In the genomic region with DNA sequence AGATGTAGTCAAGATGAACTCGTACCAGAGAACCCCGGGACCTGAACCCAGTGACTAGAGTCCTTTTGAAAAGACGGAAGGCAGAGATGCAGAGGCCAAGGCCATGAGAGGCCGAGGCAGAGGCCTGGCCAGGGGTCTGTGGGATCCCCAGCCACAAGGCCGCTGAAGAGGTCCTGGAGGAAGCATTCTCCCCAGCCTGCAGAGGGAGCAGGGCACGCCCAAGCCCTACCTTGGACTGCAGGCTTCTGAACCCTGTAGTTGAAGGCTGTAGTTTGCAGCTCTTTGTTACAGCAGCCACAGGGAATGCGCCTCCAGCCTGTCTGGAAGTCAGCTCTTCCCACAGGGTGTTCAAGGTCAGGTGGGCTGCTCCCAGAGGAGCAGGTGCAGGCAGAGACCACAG, we compare ENCODE assay signal across 19 cellular contexts. TPM values are rescaled to one million over a fixed set of nuclear protein-coding genes. Genes with fewer than 3 reads are reported as not detected.
DNase-seq lines count a peak whose midpoint lies in the region; ATAC-seq and TF ChIP-seq lines count a peak whose summit lies in the region.
"Had no signal": no experiment of that assay in that cellular context is flagged by ENCODE, and none has a peak within 500 bp of the region (broad histone marks: within the 10 kb centered on the region; RNA-seq: fewer than 3 reads in every experiment).

No MANE protein-coding gene starts in this region.

- no peaks in the 10 kb centered on the region for H3K36me3 ChIP-seq in lower lobe of right lung
- H3K36me3 ChIP-seq in HAP-1 (replicated peaks) = no peaks in the 10 kb centered on the region
- H3K36me3 ChIP-seq: suprapubic skin had no signal

- no peak overlapping the region for H3K27ac ChIP-seq in lower lobe of right lung
- H3K27ac ChIP-seq: suprapubic skin had no signal

- CTCF ChIA-PET in WTC11 (lab: Charles Lee) = interaction anchor here (0.6 to 4.4 kb wide), 19 partner anchors 8 to 216 kb away, joined by 3 to 71 read pairs (median 4); no protein-coding TSS in a partner anchor

- no peak overlapping the region for H3K4me3 Mint-ChIP-seq in natural killer cell treated with Interleukin-12 subunit alpha and Interleukin-12 subunit beta and Interleukin-15 and Interleukin-18, amount 100 ng/mL, for 72 hours
- H3K4me3 Mint-ChIP-seq in natural killer cell (no peak overlapping the region), WTC11 (no peak overlapping the region), chondrocyte (ENCODE audit: unreplicated experiment) (no peak overlapping the region)
- H3K4me3 Mint-ChIP-seq: activated naive CD4-positive, alpha-beta T cell treated with anti-CD3 and anti-CD28 coated beads for 36 hours; dendritic cell treated with granulocyte-macrophage colony-stimulating factor and Interleukin-4, amounts not matched to agents 40 ng/mL and 50 ng/mL, for 4 days had no signal

- in situ Hi-C loops in HAP-1 (cut with MboI; ENCODE audit: low sequenced_read_pairs) = no loop called here

- intact Hi-C loops in natural killer cell (cut with micrococcal nuclease) (no loop called here), lower lobe of right lung (cut with DNase I) (no loop called here)

- H3K4me1 ChIP-seq in lower lobe of right lung (no peaks in the 10 kb centered on the region), HAP-1 (no peaks in the 10 kb centered on the region)
- H3K4me1 ChIP-seq: suprapubic skin had no signal

- TF ChIP-seq CTCF in natural killer cell (IDR thresholded peaks at IDR 0.05) (no peak), WTC11 (IDR thresholded peaks at IDR 0.05) (no peak), lower lobe of right lung (IDR thresholded peaks at IDR 0.05) (no peak), chondrocyte (IDR thresholded peaks at IDR 0.05) (no peak)

- H3K27me3 ChIP-seq in lower lobe of right lung (ENCODE audit: low read depth) (no peaks in the 10 kb centered on the region), HAP-1 (ENCODE audit: low read depth) (no peaks in the 10 kb centered on the region)
- H3K27me3 ChIP-seq: suprapubic skin had no signal

- H3K27me3 Mint-ChIP-seq in natural killer cell treated with Interleukin-12 subunit alpha and Interleukin-12 subunit beta and Interleukin-15 and Interleukin-18, amount 100 ng/mL, for 72 hours = peaks cover 9% of the 10 kb centered on the region in 2 donors
- H3K27me3 Mint-ChIP-seq in natural killer cell (ENCODE audit: low read depth in 2 of 2) = peaks cover 0 to 4% of the 10 kb centered on the region in 2 donors
- peaks cover 28% of the 10 kb centered on the region for H3K27me3 Mint-ChIP-seq in WTC11 (ENCODE audit: low read depth)
- peaks cover 22% of the 10 kb centered on the region for H3K27me3 Mint-ChIP-seq in chondrocyte (ENCODE audit: low read depth)
- H3K27me3 Mint-ChIP-seq: dendritic cell treated with granulocyte-macrophage colony-stimulating factor and Interleukin-4, amounts not matched to agents 40 ng/mL and 50 ng/mL, for 4 days had no signal

- H3K9me3 ChIP-seq in lower lobe of right lung (no peaks in the 10 kb centered on the region), HAP-1 (no peaks in the 10 kb centered on the region)
- H3K9me3 ChIP-seq: suprapubic skin had no signal

- POLR2A ChIA-PET in WTC11 (lab: Charles Lee) = no interaction called here

- H3K36me3 Mint-ChIP-seq in natural killer cell treated with Interleukin-12 subunit alpha and Interleukin-12 subunit beta and Interleukin-15 and Interleukin-18, amount 100 ng/mL, for 72 hours = no peaks in the 10 kb centered on the region
- H3K36me3 Mint-ChIP-seq in natural killer cell = no peaks in the 10 kb centered on the region
- peaks cover 4% of the 10 kb centered on the region; the same call in 1 of the 2 replicates for H3K36me3 Mint-ChIP-seq in WTC11
- H3K36me3 Mint-ChIP-seq in chondrocyte (ENCODE audit: low read depth) = peaks cover 6% of the 10 kb centered on the region

- no peak overlapping the region for H3K27ac Mint-ChIP-seq in natural killer cell treated with Interleukin-12 subunit alpha and Interleukin-12 subunit beta and Interleukin-15 and Interleukin-18, amount 100 ng/mL, for 72 hours
- H3K27ac Mint-ChIP-seq in natural killer cell (no peak overlapping the region), WTC11 (no peak overlapping the region), chondrocyte (ENCODE audit: unreplicated experiment) (no peak overlapping the region)
- H3K27ac Mint-ChIP-seq: activated naive CD4-positive, alpha-beta T cell treated with anti-CD3 and anti-CD28 coated beads for 36 hours; dendritic cell treated with granulocyte-macrophage colony-stimulating factor and Interleukin-4, amounts not matched to agents 40 ng/mL and 50 ng/mL, for 4 days had no signal

- peak; percentile 24 to 43 for ATAC-seq in natural killer cell treated with Interleukin-12 subunit alpha and Interleukin-12 subunit beta and Interleukin-15 and Interleukin-18, amount 100 ng/mL, for 72 hours
- ATAC-seq in natural killer cell = no peak
- peak; percentile 82 for ATAC-seq in WTC11
- ATAC-seq in lower lobe of right lung = peak in 1 of 2 donors; percentile 15

- H3K9me3 Mint-ChIP-seq in natural killer cell treated with Interleukin-12 subunit alpha and Interleukin-12 subunit beta and Interleukin-15 and Interleukin-18, amount 100 ng/mL, for 72 hours = no peaks in the 10 kb centered on the region
- H3K9me3 Mint-ChIP-seq in natural killer cell = no peaks in the 10 kb centered on the region
- peaks cover 14% of the 10 kb centered on the region for H3K9me3 Mint-ChIP-seq in WTC11
- H3K9me3 Mint-ChIP-seq in chondrocyte (ENCODE audit: low read depth) = peaks cover 3% of the 10 kb centered on the region
- H3K9me3 Mint-ChIP-seq: activated naive CD4-positive, alpha-beta T cell treated with anti-CD3 and anti-CD28 coated beads for 36 hours; dendritic cell treated with granulocyte-macrophage colony-stimulating factor and Interleukin-4, amounts not matched to agents 40 ng/mL and 50 ng/mL, for 4 days had no signal

- H3K4me3 ChIP-seq in lower lobe of right lung (no peak overlapping the region), HAP-1 (no peak overlapping the region)
- H3K4me3 ChIP-seq: suprapubic skin had no signal

- peaks cover 0 to 2% of the 10 kb centered on the region in 2 donors for H3K4me1 Mint-ChIP-seq in natural killer cell treated with Interleukin-12 subunit alpha and Interleukin-12 subunit beta and Interleukin-15 and Interleukin-18, amount 100 ng/mL, for 72 hours (ENCODE audit: low read depth in 2 of 2)
- H3K4me1 Mint-ChIP-seq in natural killer cell (no peaks in the 10 kb centered on the region), WTC11 (peaks cover 28% of the 10 kb centered on the region), chondrocyte (ENCODE audit: low read depth) (peaks cover 4% of the 10 kb centered on the region)

- DNase-seq in natural killer cell treated with Interleukin-12 subunit alpha and Interleukin-12 subunit beta and Interleukin-15 and Interleukin-18, amount 100 ng/mL, for 72 hours (ENCODE audit: low spot score) = no peak
- no peak for DNase-seq in natural killer cell
- DNase-seq in WTC11 (ENCODE audit: low spot score) = peak; percentile 54
- DNase-seq in lower lobe of right lung = peak; percentile 28
- no peak for DNase-seq in chondrocyte (ENCODE audit: low spot score)
- DNase-seq in HAP-1 (ENCODE audit: low spot score in 2 of 2) = no peak
- DNase-seq in amygdala (lab: John Stamatoyannopoulos, UW) = no peak
- no peak for DNase-seq in HUDEP-2 (lab: John Stamatoyannopoulos, UW; ENCODE audit: unreplicated experiment in 76 of 76)
- DNase-seq: ACHN; activated CD4-positive, alpha-beta T cell treated with anti-CD3 and anti-CD28 coated beads for 1 hour; activated naive CD4-positive, alpha-beta T cell treated with anti-CD3 and anti-CD28 coated beads for 36 hours; caudate nucleus; COR-L47; GF-D8; kidney glomerular epithelial cell; NCI-H187; occipital lobe had no signal

TF ChIP-seq in WTC11, 78 proteins besides CTCF, POLR2A, EP300 and RAD21:
- TF ChIP-seq, protein P1, sequence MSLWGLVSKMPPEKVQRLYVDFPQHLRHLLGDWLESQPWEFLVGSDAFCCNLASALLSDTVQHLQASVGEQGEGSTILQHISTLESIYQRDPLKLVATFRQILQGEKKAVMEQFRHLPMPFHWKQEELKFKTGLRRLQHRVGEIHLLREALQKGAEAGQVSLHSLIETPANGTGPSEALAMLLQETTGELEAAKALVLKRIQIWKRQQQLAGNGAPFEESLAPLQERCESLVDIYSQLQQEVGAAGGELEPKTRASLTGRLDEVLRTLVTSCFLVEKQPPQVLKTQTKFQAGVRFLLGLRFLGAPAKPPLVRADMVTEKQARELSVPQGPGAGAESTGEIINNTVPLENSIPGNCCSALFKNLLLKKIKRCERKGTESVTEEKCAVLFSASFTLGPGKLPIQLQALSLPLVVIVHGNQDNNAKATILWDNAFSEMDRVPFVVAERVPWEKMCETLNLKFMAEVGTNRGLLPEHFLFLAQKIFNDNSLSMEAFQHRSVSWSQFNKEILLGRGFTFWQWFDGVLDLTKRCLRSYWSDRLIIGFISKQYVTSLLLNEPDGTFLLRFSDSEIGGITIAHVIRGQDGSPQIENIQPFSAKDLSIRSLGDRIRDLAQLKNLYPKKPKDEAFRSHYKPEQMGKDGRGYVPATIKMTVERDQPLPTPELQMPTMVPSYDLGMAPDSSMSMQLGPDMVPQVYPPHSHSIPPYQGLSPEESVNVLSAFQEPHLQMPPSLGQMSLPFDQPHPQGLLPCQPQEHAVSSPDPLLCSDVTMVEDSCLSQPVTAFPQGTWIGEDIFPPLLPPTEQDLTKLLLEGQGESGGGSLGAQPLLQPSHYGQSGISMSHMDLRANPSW (CRISPR knock-in tag; conservative IDR thresholded peaks at IDR 0.05; ENCODE audit: low read depth) = no peak
- 0 out of 2 replicates have a peak, but pooled peaks have one; percentile 26 for TF ChIP-seq TP53 (CRISPR knock-in tag; IDR thresholded peaks at IDR 0.05)
- TF ChIP-seq USF2 (CRISPR knock-in tag; IDR thresholded peaks at IDR 0.05) = peak; percentile 30; the same call in 1 of the 2 replicates

RNA-seq across cellular contexts. Expression of gene PXDN, which starts 22.1 kb away (rescaled TPM):
- 1 to 10 TPM; 3.4 to 3.6 TPM for total RNA-seq in natural killer cell treated with Interleukin-12 subunit alpha and Interleukin-12 subunit beta and Interleukin-15 and Interleukin-18, amount 100 ng/mL, for 72 hours
- total RNA-seq in natural killer cell (1 to 10 TPM; 2.1 to 3.7 (median 2.5) TPM), WTC11 (2021) (146 to 166 TPM (median 157 TPM) in 3 replicates), lower lobe of right lung (36.3 TPM), chondrocyte (499 to 576 TPM (median 571 TPM) in 3 replicates)

Comparison
In these comparisons a context has a peak if more than half of its experiments do, and no peak if none do; other contexts are left out.
1. ATAC-seq: peak in natural killer cell treated with Interleukin-12 subunit alpha and Interleukin-12 subunit beta and Interleukin-15 and Interleukin-18, amount 100 ng/mL, for 72 hours (2 of 2) and WTC11 (single experiment); none in natural killer cell (0 of 3).
2. DNase-seq: peak in WTC11 (single experiment) and lower lobe of right lung (single experiment); none in natural killer cell treated with Interleukin-12 subunit alpha and Interleukin-12 subunit beta and Interleukin-15 and Interleukin-18, amount 100 ng/mL, for 72 hours (single experiment), natural killer cell (single experiment), chondrocyte (single experiment), HAP-1 (0 of 2), amygdala (0 of 56) and HUDEP-2 (0 of 76).